In genomic region chr4:114109776-114110175, GRCh38 we compare ENCODE assay signal across 17 cellular contexts.
DNase-seq lines count a peak whose midpoint lies in the region; ATAC-seq and TF ChIP-seq lines count a peak whose summit lies in the region.
"Had no signal": no experiment of that assay in that cellular context is flagged by ENCODE, and none has a peak within 500 bp of the region (broad histone marks: within the 10 kb centered on the region; RNA-seq: fewer than 3 reads in every experiment).

No MANE protein-coding gene starts in this region.

- intact Hi-C loops in mammary epithelial cell (cut with micrococcal nuclease) (no loop called here), breast epithelium (cut with DNase I; ENCODE audit: low total_unique reads) (no loop called here)

- no peaks in the 10 kb centered on the region for H3K79me2 ChIP-seq in mammary epithelial cell (ENCODE audit: insufficient read depth, low read length)

- dilution Hi-C loops in mammary epithelial cell (cut with HindIII; ENCODE audit: low sequenced_read_pairs): no loop called here

- 100% methylated on average over 1 of the region's 1 CpG for WGBS in mammary epithelial cell (ENCODE audit: low coverage, missing lambda C conversion rate)

- H3K9ac ChIP-seq in mammary epithelial cell (ENCODE audit: insufficient read depth, low read length): no peak overlapping the region
- H3K9ac ChIP-seq: BLaER1 had no signal

- H3K27me3 Mint-ChIP-seq in glutamatergic neuron (ENCODE audit: unreplicated experiment): peaks cover 7% of the 10 kb centered on the region

- TF ChIP-seq POLR2A in breast epithelium (IDR thresholded peaks at IDR 0.05): no peak

- H3K27ac ChIP-seq in mammary epithelial cell (ENCODE audit: insufficient read depth, low read depth, low read length): no peak overlapping the region
- H3K27ac ChIP-seq in breast epithelium: no peak overlapping the region
- H3K27ac ChIP-seq: 22Rv1, BLaER1 had no signal

- no peaks in the 10 kb centered on the region for H4K20me1 ChIP-seq in mammary epithelial cell (ENCODE audit: insufficient read depth, low read length)
- H4K20me1 ChIP-seq: BLaER1 had no signal

- H3K4me1 Mint-ChIP-seq in glutamatergic neuron (ENCODE audit: low read depth, unreplicated experiment): peaks cover 24% of the 10 kb centered on the region
- H3K4me1 Mint-ChIP-seq: CD14-positive monocyte, H9 had no signal

- H3K36me3 Mint-ChIP-seq in glutamatergic neuron (ENCODE audit: unreplicated experiment): no peaks in the 10 kb centered on the region
- H3K36me3 Mint-ChIP-seq: CD14-positive monocyte; CD4-positive, alpha-beta memory T cell had no signal

- H3K4me3 ChIP-seq in mammary epithelial cell (replicated peaks in 1 of 3; ENCODE audit: insufficient read depth in 1 of 3, low read depth in 2 of 3, low read length in 3 of 3) (no peak overlapping the region), breast epithelium (no peak overlapping the region), epithelial cell of esophagus (ENCODE audit: low read length) (no peak overlapping the region)
- H3K4me3 ChIP-seq: A549, BLaER1 had no signal

- no peaks in the 10 kb centered on the region for H3K9me3 ChIP-seq in mammary epithelial cell (replicated peaks; ENCODE audit: insufficient read depth, low read length)
- H3K9me3 ChIP-seq in breast epithelium: no peaks in the 10 kb centered on the region
- H3K9me3 ChIP-seq: A549, BLaER1 had no signal

- ATAC-seq in GM21390 (IDR thresholded peaks at IDR 0.05; ENCODE audit: unreplicated experiment) (no peak), GM19463 (IDR thresholded peaks at IDR 0.05; ENCODE audit: unreplicated experiment) (no peak)
- ATAC-seq: HepG2 had no signal

- H3K36me3 ChIP-seq in mammary epithelial cell (ENCODE audit: insufficient read depth, low read length): no peaks in the 10 kb centered on the region
- H3K36me3 ChIP-seq in breast epithelium: no peaks in the 10 kb centered on the region
- H3K36me3 ChIP-seq: BLaER1 had no signal

- H3K4me3 Mint-ChIP-seq in glutamatergic neuron (ENCODE audit: unreplicated experiment): no peak overlapping the region
- H3K4me3 Mint-ChIP-seq: CD14-positive monocyte; CD4-positive, alpha-beta memory T cell; H9 had no signal

- peaks cover 6% of the 10 kb centered on the region for H3K9me3 Mint-ChIP-seq in glutamatergic neuron (ENCODE audit: unreplicated experiment)
- H3K9me3 Mint-ChIP-seq: CD4-positive, alpha-beta memory T cell; H9 had no signal

- DNase-seq in mammary epithelial cell (peak; percentile 19), breast epithelium (ENCODE audit: low spot score in 2 of 2) (no peak), epithelial cell of esophagus (ENCODE audit: low read depth) (peak; percentile 36), glutamatergic neuron (no peak), retina (no peak)
- DNase-seq: CD4-positive, alpha-beta memory T cell; DMS153; DMS79; GDM1; H9 had no signal

- no TSS peak for BruUV-seq in mammary epithelial cell (replicated peaks; lab: Mats Ljungman, UMichigan)

- H3K4me2 ChIP-seq in mammary epithelial cell (ENCODE audit: insufficient read depth, low read depth, low read length): no peak overlapping the region
- H3K4me2 ChIP-seq: A549, BLaER1 had no signal

- no peak for TF ChIP-seq CTCF in mammary epithelial cell (conservative IDR thresholded peaks at IDR 0.05 in 1 of 2, IDR thresholded peaks at IDR 0.05 in 1 of 2; ENCODE audit: extremely low read depth in 1 of 2, insufficient read depth in 1 of 2, low read depth in 1 of 2, low read length in 2 of 2)
- TF ChIP-seq CTCF in breast epithelium (IDR thresholded peaks at IDR 0.05): no peak
- no peak for TF ChIP-seq CTCF in epithelial cell of esophagus (IDR thresholded peaks at IDR 0.05; ENCODE audit: insufficient read depth, low read depth, low read length, missing control alignments)
- no peak for TF ChIP-seq CTCF in glutamatergic neuron (IDR thresholded peaks at IDR 0.05; ENCODE audit: partially characterized antibody, unreplicated experiment)

- H2AFZ ChIP-seq in mammary epithelial cell (ENCODE audit: low read depth, low read length): no peak overlapping the region

- peak overlapping the region; percentile 94 for H3K27ac Mint-ChIP-seq in glutamatergic neuron (ENCODE audit: unreplicated experiment)
- H3K27ac Mint-ChIP-seq: CD14-positive monocyte; CD4-positive, alpha-beta memory T cell had no signal

- in situ Hi-C loops in mammary epithelial cell (cut with MboI; ENCODE audit: low sequenced_read_pairs in 2 of 2): no loop called here

- H3K4me1 ChIP-seq in mammary epithelial cell (ENCODE audit: insufficient read depth, low read length): peaks cover 13% of the 10 kb centered on the region
- H3K4me1 ChIP-seq in breast epithelium: no peaks in the 10 kb centered on the region
- H3K4me1 ChIP-seq: A549, BLaER1 had no signal

- CTCF ChIA-PET in mammary epithelial cell (lab: Charles Lee; ENCODE audit: low non-redundant PET): no interaction called here

- H3K27me3 ChIP-seq in mammary epithelial cell (ENCODE audit: insufficient read depth, low read length) (no peaks in the 10 kb centered on the region), breast epithelium (no peaks in the 10 kb centered on the region)
- H3K27me3 ChIP-seq: BLaER1 had no signal

Comparison
In these comparisons a context has a peak if more than half of its experiments do, and no peak if none do; other contexts are left out.
1. DNase-seq: peak in mammary epithelial cell (single experiment) and epithelial cell of esophagus (single experiment); none in breast epithelium (0 of 2), glutamatergic neuron (single experiment) and retina (single experiment).